ENCODE assay signal across 19 cellular contexts in the genomic region with DNA sequence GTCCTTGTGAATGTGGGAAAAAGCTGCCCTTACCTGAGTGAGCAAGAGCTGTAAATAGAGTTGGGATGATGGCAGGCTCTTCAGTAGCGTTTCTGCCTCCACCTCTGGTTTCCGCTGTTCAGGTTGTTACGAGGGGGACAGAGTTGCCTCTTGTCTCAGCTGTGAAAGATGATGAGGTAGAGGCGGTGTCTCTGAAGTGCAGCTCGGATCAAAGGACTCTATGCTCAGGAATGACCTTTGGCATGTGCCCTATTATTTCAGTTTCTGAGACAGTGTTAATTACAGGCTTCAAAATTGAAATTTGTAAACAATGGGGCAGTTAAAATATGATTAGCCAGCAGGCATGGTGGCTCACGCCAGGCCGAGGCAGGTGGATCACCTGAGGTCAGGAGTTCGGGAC.
DNase-seq lines count a peak whose midpoint lies in the region; ATAC-seq, FAIRE-seq and TF ChIP-seq lines count a peak whose summit lies in the region.
"Had no signal": no experiment of that assay in that cellular context is flagged by ENCODE, and none has a peak within 500 bp of the region (broad histone marks: within the 10 kb centered on the region; RNA-seq: fewer than 3 reads in every experiment).

No MANE protein-coding gene starts in this region.

- RAD21 ChIA-PET in HCT116 (lab: Charles Lee; ENCODE audit: low non-redundant PET in 1 of 2, low total read pairs in 2 of 2, uncharacterized antibody in 2 of 2, unreplicated experiment in 2 of 2) = no interaction called here

- H4K20me1 ChIP-seq in GM23338 (replicated peaks; ENCODE audit: insufficient read depth) (no peaks in the 10 kb centered on the region), HCT116 (ENCODE audit: insufficient read depth) (no peaks in the 10 kb centered on the region)

- CTCF ChIA-PET in HCT116 (lab: Charles Lee) = no interaction called here

- H3K9me3 ChIP-seq in HCT116 (ENCODE audit: control insufficient read depth in 1 of 2, insufficient read depth in 1 of 2, low read depth in 1 of 2, low read length in 2 of 2) (no peaks in the 10 kb centered on the region), small intestine (ENCODE audit: control insufficient read depth, low read depth) (no peaks in the 10 kb centered on the region)
- H3K9me3 ChIP-seq: BE2C, HAP-1 had no signal

- POLR2A ChIA-PET in HCT116 (lab: Charles Lee) = no interaction called here

- H3K27me3 ChIP-seq in GM23338 (ENCODE audit: insufficient read depth) (no peaks in the 10 kb centered on the region), HCT116 (ENCODE audit: insufficient read depth, low read length) (no peaks in the 10 kb centered on the region), small intestine (ENCODE audit: control insufficient read depth in 2 of 2, insufficient read depth in 2 of 2, low read length in 2 of 2) (no peaks in the 10 kb centered on the region)
- H3K27me3 ChIP-seq: BE2C had no signal

- H3K9me2 ChIP-seq in GM23338 (ENCODE audit: insufficient read depth) (no peaks in the 10 kb centered on the region), HCT116 (ENCODE audit: insufficient read depth) (no peaks in the 10 kb centered on the region)

- FAIRE-seq in small intestine (lab: Jason Lieb, UNC) = no peak
- FAIRE-seq: A204.1, GM12878 had no signal

- H3K27ac ChIP-seq in GM23338 (ENCODE audit: low read depth) (no peak overlapping the region), HCT116 (ENCODE audit: low read depth, low read length) (no peak overlapping the region), small intestine (ENCODE audit: low read depth in 1 of 2, low read length in 1 of 2) (peak overlapping the region in 1 of 2 donors; percentile 8)

- H3K4me3 ChIP-seq in GM23338 (no peak overlapping the region), HCT116 (replicated peaks in 1 of 2; ENCODE audit: low read depth in 1 of 2, low read length in 2 of 2) (no peak overlapping the region), small intestine (ENCODE audit: low read depth in 1 of 2, low read length in 2 of 2) (no peak overlapping the region)
- H3K4me3 ChIP-seq: GM12878, HAP-1 had no signal

- H3K9me3 Mint-ChIP-seq in GM23338 (no peaks in the 10 kb centered on the region), type B pancreatic cell (no peaks in the 10 kb centered on the region)
- H3K9me3 Mint-ChIP-seq: CD4-positive, CD25-positive, alpha-beta regulatory T cell; CD8-positive, alpha-beta memory T cell had no signal

- H3K27me3 Mint-ChIP-seq in GM23338 (ENCODE audit: insufficient read depth, low read depth, poor library complexity) (peaks cover 7% of the 10 kb centered on the region), type B pancreatic cell (no peaks in the 10 kb centered on the region)
- H3K27me3 Mint-ChIP-seq: CD4-positive, CD25-positive, alpha-beta regulatory T cell had no signal

- DNase-seq in GM23338 (ENCODE audit: low spot score) (no peak), HCT116 (ENCODE audit: low read depth, low spot score) (no peak), SW480 (ENCODE audit: low spot score) (peak; percentile 98), small intestine (peak; percentile 80), type B pancreatic cell (ENCODE audit: extremely low spot score, unreplicated experiment) (no peak), ureter (ENCODE audit: low spot score) (no peak)
- DNase-seq: ACHN; BE2C; C1 segment of cervical spinal cord; CD4-positive, CD25-positive, alpha-beta regulatory T cell; CD8-positive, alpha-beta memory T cell; COR-L47; DMS 273 treated with DMSO at 0.1 percent for 48 hours; DMS53; DND-41; EL had no signal

- H3K4me3 Mint-ChIP-seq in GM23338 (no peak overlapping the region), type B pancreatic cell (no peak overlapping the region)
- H3K4me3 Mint-ChIP-seq: CD4-positive, CD25-positive, alpha-beta regulatory T cell; CD8-positive, alpha-beta memory T cell had no signal

- no TSS peak for BruUV-seq in HCT116 (replicated peaks; lab: Mats Ljungman, UMichigan)

- H3K79me2 ChIP-seq in GM23338 (replicated peaks; ENCODE audit: insufficient read depth) (no peaks in the 10 kb centered on the region), HCT116 (ENCODE audit: insufficient read depth, low read length) (no peaks in the 10 kb centered on the region)

- H2AFZ ChIP-seq in GM23338 = no peak overlapping the region
- H2AFZ ChIP-seq in HCT116 (ENCODE audit: low read depth, low read length, poor library complexity, severe bottlenecking) = no peak overlapping the region

- H3K27ac Mint-ChIP-seq in GM23338 (0 out of 2 replicates have a peak overlapping the region, but pooled peaks have one; percentile 34), type B pancreatic cell (no peak overlapping the region)

- ATAC-seq in GM23338 (no peak), HCT116 (no peak)
- ATAC-seq: GM12878 had no signal

- H3K9ac ChIP-seq in HCT116 (ENCODE audit: low read length) = no peak overlapping the region

- intact Hi-C loops in HCT116 (cut with micrococcal nuclease) = no loop called here

- TF ChIP-seq POLR2A in HCT116 (IDR thresholded peaks at IDR 0.05; ENCODE audit: borderline replicate concordance, extremely low read depth, insufficient read depth, insufficient read length) = no peak

- no peaks in the 10 kb centered on the region; the same call in 2 of the 3 replicates for H3K36me3 Mint-ChIP-seq in GM23338 (ENCODE audit: low read depth)
- H3K36me3 Mint-ChIP-seq in type B pancreatic cell = peaks cover 61% of the 10 kb centered on the region

- no peaks in the 10 kb centered on the region for H3F3A ChIP-seq in GM23338 (replicated peaks; ENCODE audit: low read depth)

- H3K4me1 Mint-ChIP-seq in GM23338 (peaks cover 12% of the 10 kb centered on the region), type B pancreatic cell (ENCODE audit: unreplicated experiment) (no peaks in the 10 kb centered on the region)

- H3K36me3 ChIP-seq in GM23338 (ENCODE audit: insufficient read depth) (no peaks in the 10 kb centered on the region), HCT116 (ENCODE audit: control insufficient read depth in 1 of 2, insufficient read depth in 2 of 2, low read length in 2 of 2) (peaks cover 23 to 30% of the 10 kb centered on the region in 2 experiments; a peak in 3 of 4 replicates), small intestine (ENCODE audit: control insufficient read depth in 2 of 2, insufficient read depth in 2 of 2, low read length in 2 of 2) (peaks cover 5 to 7% of the 10 kb centered on the region in 2 donors)

- no peak overlapping the region for H3K4me2 ChIP-seq in GM23338
- peak overlapping the region; percentile 29 for H3K4me2 ChIP-seq in HCT116 (ENCODE audit: low read length)

- 27 to 60% (median 55%) methylated on average over 8 of the region's 8 CpGs for WGBS in small intestine, 3 donors

- H3K4me1 ChIP-seq in GM23338 (ENCODE audit: insufficient read depth) = no peaks in the 10 kb centered on the region; the same call in 1 of the 2 replicates
- peaks cover 20 to 58% of the 10 kb centered on the region in 2 experiments for H3K4me1 ChIP-seq in HCT116 (ENCODE audit: control insufficient read depth in 1 of 2, insufficient read depth in 2 of 2, low read length in 2 of 2)
- H3K4me1 ChIP-seq in small intestine (ENCODE audit: control insufficient read depth in 2 of 2, insufficient read depth in 1 of 2, low read depth in 1 of 2, low read length in 1 of 2) = peaks cover 2 to 5% of the 10 kb centered on the region in 2 donors
- H3K4me1 ChIP-seq: BE2C had no signal

- no peak for TF ChIP-seq RAD21 in HCT116 (IDR thresholded peaks at IDR 0.05; ENCODE audit: low read depth)

- TF ChIP-seq CTCF in GM23338 (conservative IDR thresholded peaks at IDR 0.05; ENCODE audit: low read depth in 2 of 2) (no peak), HCT116 (IDR thresholded peaks at IDR 0.05 in 2 of 3, conservative IDR thresholded peaks at IDR 0.05 in 1 of 3; ENCODE audit: borderline replicate concordance in 1 of 3, insufficient read depth in 1 of 3, low read depth in 2 of 3, low read length in 2 of 3) (no peak), type B pancreatic cell (conservative IDR thresholded peaks at IDR 0.05) (no peak)

TF ChIP-seq in GM23338, 12 proteins besides CTCF, POLR2A, EP300 and RAD21 (continues in another document):
- TF ChIP-seq JUNB (IDR thresholded peaks at IDR 0.05; ENCODE audit: unreplicated experiment) (no peak), EZH2 (IDR thresholded peaks at IDR 0.05; ENCODE audit: low read depth, unreplicated experiment) (no peak), POLR2AphosphoS5 (IDR thresholded peaks at IDR 0.05; ENCODE audit: low read depth) (no peak), STAT1 (IDR thresholded peaks at IDR 0.05; ENCODE audit: unreplicated experiment) (no peak), CREB1 (CRISPR knock-in tag; IDR thresholded peaks at IDR 0.05; ENCODE audit: low read depth) (no peak), ZNF331 (CRISPR knock-in tag; IDR thresholded peaks at IDR 0.05; ENCODE audit: low read depth) (no peak), ZNF114 (CRISPR knock-in tag; IDR thresholded peaks at IDR 0.05) (no peak), EZH2phosphoT487 (IDR thresholded peaks at IDR 0.05; ENCODE audit: unreplicated experiment) (no peak)

TF ChIP-seq in HCT116, 20 proteins besides CTCF, POLR2A, EP300 and RAD21 (continues in another document):
- TF ChIP-seq ZNF274 (IDR thresholded peaks at IDR 0.05; ENCODE audit: low read depth, low read length) = no peak
- TF ChIP-seq, protein P1, sequence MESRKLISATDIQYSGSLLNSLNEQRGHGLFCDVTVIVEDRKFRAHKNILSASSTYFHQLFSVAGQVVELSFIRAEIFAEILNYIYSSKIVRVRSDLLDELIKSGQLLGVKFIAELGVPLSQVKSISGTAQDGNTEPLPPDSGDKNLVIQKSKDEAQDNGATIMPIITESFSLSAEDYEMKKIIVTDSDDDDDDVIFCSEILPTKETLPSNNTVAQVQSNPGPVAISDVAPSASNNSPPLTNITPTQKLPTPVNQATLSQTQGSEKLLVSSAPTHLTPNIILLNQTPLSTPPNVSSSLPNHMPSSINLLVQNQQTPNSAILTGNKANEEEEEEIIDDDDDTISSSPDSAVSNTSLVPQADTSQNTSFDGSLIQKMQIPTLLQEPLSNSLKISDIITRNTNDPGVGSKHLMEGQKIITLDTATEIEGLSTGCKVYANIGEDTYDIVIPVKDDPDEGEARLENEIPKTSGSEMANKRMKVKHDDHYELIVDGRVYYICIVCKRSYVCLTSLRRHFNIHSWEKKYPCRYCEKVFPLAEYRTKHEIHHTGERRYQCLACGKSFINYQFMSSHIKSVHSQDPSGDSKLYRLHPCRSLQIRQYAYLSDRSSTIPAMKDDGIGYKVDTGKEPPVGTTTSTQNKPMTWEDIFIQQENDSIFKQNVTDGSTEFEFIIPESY (IDR thresholded peaks at IDR 0.05; ENCODE audit: extremely low read depth, insufficient replicate concordance, low read length) = no peak
- no peak for TF ChIP-seq SP1 (IDR thresholded peaks at IDR 0.05; ENCODE audit: low read depth)
- no peak for TF ChIP-seq ZFX (IDR thresholded peaks at IDR 0.05)
- TF ChIP-seq, protein P2, sequence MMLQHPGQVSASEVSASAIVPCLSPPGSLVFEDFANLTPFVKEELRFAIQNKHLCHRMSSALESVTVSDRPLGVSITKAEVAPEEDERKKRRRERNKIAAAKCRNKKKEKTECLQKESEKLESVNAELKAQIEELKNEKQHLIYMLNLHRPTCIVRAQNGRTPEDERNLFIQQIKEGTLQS (IDR thresholded peaks at IDR 0.05) = no peak
- no peak for TF ChIP-seq JUND (IDR thresholded peaks at IDR 0.05)
- no peak for TF ChIP-seq EZH2 (IDR thresholded peaks at IDR 0.05)
- TF ChIP-seq TCF7L2 (IDR thresholded peaks at IDR 0.05; ENCODE audit: borderline replicate concordance, extremely low read depth, insufficient read depth, insufficient read length) = no peak

Comparison
In these comparisons a context has a peak if more than half of its experiments do, and no peak if none do; other contexts are left out.
1. DNase-seq: peak in SW480 (single experiment) and small intestine (single experiment); none in GM23338 (single experiment), HCT116 (single experiment), type B pancreatic cell (single experiment) and ureter (single experiment).